Comparison of ENCODE assay signal across 11 cellular contexts in genomic region chr1:218371927-218372672, GRCh38. TPM values are rescaled to one million over a fixed set of nuclear protein-coding genes. Genes with fewer than 3 reads are reported as not detected.
DNase-seq lines count a peak whose midpoint lies in the region; ATAC-seq, FAIRE-seq and TF ChIP-seq lines count a peak whose summit lies in the region.
"Had no signal": no experiment of that assay in that cellular context is flagged by ENCODE, and none has a peak within 500 bp of the region (broad histone marks: within the 10 kb centered on the region; RNA-seq: fewer than 3 reads in every experiment).

No MANE protein-coding gene starts in this region.

- peak; percentile 50 for ATAC-seq in K562
- ATAC-seq: activated CD8-positive, alpha-beta T cell treated with anti-CD3 and anti-CD28 coated beads, Interleukin-2, amount 10 ng/mL, durations not matched to agents 7 days and 5 days had no signal

- H3K4me1 ChIP-seq in KMS-11 (ENCODE audit: low read depth, poor library complexity, severe bottlenecking) (peaks cover 61% of the 10 kb centered on the region), K562 (replicated peaks in 1 of 2; ENCODE audit: control insufficient read depth in 2 of 2, insufficient read depth in 2 of 2, low read length in 2 of 2) (no peaks in the 10 kb centered on the region; a peak in 1 of 5 replicates), hepatocyte (ENCODE audit: insufficient read depth) (peaks cover 27% of the 10 kb centered on the region), skeletal muscle tissue (ENCODE audit: control insufficient read depth in 3 of 3, insufficient read depth in 3 of 3, low read length in 3 of 3) (peaks cover 37 to 53% (median 43%) of the 10 kb centered on the region in 3 donors)

- FAIRE-seq in K562 (lab: Jason Lieb, UNC): no peak
- FAIRE-seq in RCC 7860 (lab: Jason Lieb, UNC): no peak

- no peak for TF ChIP-seq POLR2A in K562 (conservative IDR thresholded peaks at IDR 0.05)

- H3K79me2 ChIP-seq in KMS-11 (ENCODE audit: insufficient read depth, low read depth) (no peaks in the 10 kb centered on the region), K562 (ENCODE audit: control insufficient read depth, insufficient read depth, low read length) (no peaks in the 10 kb centered on the region), hepatocyte (peaks cover 37% of the 10 kb centered on the region)

- intact Hi-C loops in K562 (cut with micrococcal nuclease): no loop called here

- BruUV-seq in K562 (replicated peaks; lab: Mats Ljungman, UMichigan): no TSS peak

- H3K4me2 ChIP-seq in KMS-11: peak overlapping the region; percentile 10; the same call in 1 of the 2 replicates
- H3K4me2 ChIP-seq in K562 (ENCODE audit: insufficient read depth, low read length): no peak overlapping the region
- peak overlapping the region; percentile 2 for H3K4me2 ChIP-seq in hepatocyte

- WGBS in K562 (ENCODE audit: insufficient coverage, low coverage, missing lambda C conversion rate): 10% methylated on average over 8 of the region's 8 CpGs
- 77% methylated on average over 8 of the region's 8 CpGs for WGBS in hepatocyte (ENCODE audit: low lambda C conversion rate, missing lambda C conversion rate)

- peak overlapping the region; percentile 8; the same call in 1 of the 2 replicates for H2AFZ ChIP-seq in KMS-11 (ENCODE audit: low read depth)
- H2AFZ ChIP-seq in K562 (ENCODE audit: low read depth, low read length): no peak overlapping the region; the same call in 1 of the 2 replicates
- no peak overlapping the region for H2AFZ ChIP-seq in hepatocyte

- H3K4me3 ChIP-seq in KMS-11 (IDR thresholded peaks at IDR 0.05; ENCODE audit: insufficient read depth, low read depth, low read length) (peak overlapping the region; percentile 38), K562 (no peak overlapping the region), hepatocyte (no peak overlapping the region), skeletal muscle tissue (ENCODE audit: low read length in 3 of 3) (peak overlapping the region; percentile 32 to 49 (median 42))

- H4K20me1 ChIP-seq in KMS-11 (ENCODE audit: insufficient read depth): no peaks in the 10 kb centered on the region
- no peaks in the 10 kb centered on the region for H4K20me1 ChIP-seq in K562 (replicated peaks; ENCODE audit: control insufficient read depth, insufficient read depth, low read length)
- no peaks in the 10 kb centered on the region for H4K20me1 ChIP-seq in hepatocyte (ENCODE audit: insufficient read depth, poor library complexity, severe bottlenecking)

- H3K9ac ChIP-seq in KMS-11 (no peak overlapping the region), K562 (ENCODE audit: insufficient read depth in 1 of 2, low read depth in 2 of 2, low read length in 2 of 2) (no peak overlapping the region), skeletal muscle tissue (ENCODE audit: low read depth in 1 of 3, low read length in 3 of 3) (peak overlapping the region in 2 of 3 donors; percentile 6 to 61)

- DNase-seq in K562 (ENCODE audit: extremely low read depth in 1 of 4, low spot score in 3 of 4) (no peak), hepatocyte (ENCODE audit: low spot score) (no peak), RCC 7860 (ENCODE audit: low spot score) (no peak), DMS79 (lab: John Stamatoyannopoulos, UW) (no peak)
- no peak for DNase-seq in activated CD8-positive, alpha-beta memory T cell treated with anti-CD3 and anti-CD28 coated beads for 24 hours
- DNase-seq in activated CD4-positive, alpha-beta T cell treated with anti-CD3 and anti-CD28 coated beads, Interleukin-2, amount 50 U/mL, for 48 hours: no peak
- DNase-seq: activated CD8-positive, alpha-beta T cell treated with anti-CD3 and anti-CD28 coated beads, Interleukin-2, amount 10 ng/mL, durations not matched to agents 7 days and 5 days; effector memory CD4-positive, alpha-beta T cell; naive B cell had no signal

- no peak for TF ChIP-seq RAD21 in K562 (CRISPR knock-in tag; conservative IDR thresholded peaks at IDR 0.05 in 1 of 2, IDR thresholded peaks at IDR 0.05 in 1 of 2)

- no peaks in the 10 kb centered on the region for H3K9me1 ChIP-seq in K562 (ENCODE audit: control insufficient read depth, insufficient read depth, low read length)

- H3K27me3 ChIP-seq in KMS-11 (ENCODE audit: insufficient read depth, low read depth) (no peaks in the 10 kb centered on the region), K562 (ENCODE audit: control insufficient read depth in 2 of 2, insufficient read depth in 2 of 2, low read length in 2 of 2) (0 out of 5 replicates have a peak, but pooled peaks cover 0 to 3% of the 10 kb centered on the region in 2 experiments), hepatocyte (no peaks in the 10 kb centered on the region), skeletal muscle tissue (ENCODE audit: control insufficient read depth in 3 of 3, insufficient read depth in 3 of 3, low read length in 3 of 3) (no peaks in the 10 kb centered on the region)

- POLR2A ChIA-PET in K562 (lab: Yijun Ruan, JAX): interaction anchor here (0.7 to 1.2 kb wide), 2 partner anchors 13 to 141 kb away, joined by 3 to 4 read pairs; no protein-coding TSS in a partner anchor

- TF ChIP-seq CTCF in KMS-11 (conservative IDR thresholded peaks at IDR 0.05; ENCODE audit: low read depth, low read length) (no peak), K562 (IDR thresholded peaks at IDR 0.05 in 2 of 3, conservative IDR thresholded peaks at IDR 0.05 in 1 of 3; ENCODE audit: insufficient read depth in 2 of 3, low read depth in 1 of 3, low read length in 3 of 3) (no peak), hepatocyte (IDR thresholded peaks at IDR 0.05; ENCODE audit: poor library complexity) (no peak)

- no peaks in the 10 kb centered on the region for H3K9me2 ChIP-seq in hepatocyte (replicated peaks; ENCODE audit: insufficient read depth)

- H3K9me3 ChIP-seq in K562 (replicated peaks; ENCODE audit: control insufficient read depth, insufficient read depth, low read depth, low read length) (no peaks in the 10 kb centered on the region), hepatocyte (ENCODE audit: low read depth) (no peaks in the 10 kb centered on the region), skeletal muscle tissue (ENCODE audit: control insufficient read depth in 3 of 3, low read length in 3 of 3) (no peaks in the 10 kb centered on the region)

- peak overlapping the region; percentile 5; the same call in 1 of the 2 replicates for H3K27ac ChIP-seq in KMS-11
- no peak overlapping the region for H3K27ac ChIP-seq in K562 (ENCODE audit: extremely low read depth, low read depth, low read length)
- peak overlapping the region; percentile 2 for H3K27ac ChIP-seq in hepatocyte
- H3K27ac ChIP-seq in skeletal muscle tissue (ENCODE audit: low read depth, low read length): peak overlapping the region; percentile 88

- TF ChIP-seq EP300 in K562 (IDR thresholded peaks at IDR 0.05; ENCODE audit: low read length): no peak

- in situ Hi-C loops in K562 (cut with MboI): no loop called here

- CTCF ChIA-PET in K562 (lab: Yijun Ruan, JAX; ENCODE audit: low intra/inter-chr PET ratio): no interaction called here

- no peaks in the 10 kb centered on the region for H3K36me3 ChIP-seq in KMS-11 (ENCODE audit: insufficient read depth)
- no peaks in the 10 kb centered on the region for H3K36me3 ChIP-seq in K562 (ENCODE audit: control insufficient read depth, insufficient read depth, low read length)
- no peaks in the 10 kb centered on the region for H3K36me3 ChIP-seq in hepatocyte (replicated peaks; ENCODE audit: insufficient read depth, low read depth)
- no peaks in the 10 kb centered on the region for H3K36me3 ChIP-seq in skeletal muscle tissue (ENCODE audit: control insufficient read depth in 3 of 3, insufficient read depth in 3 of 3, low read length in 3 of 3)

TF ChIP-seq in K562, 482 proteins besides CTCF, POLR2A, EP300 and RAD21 (continues in another document):
- TF ChIP-seq CEBPG (CRISPR knock-in tag; IDR thresholded peaks at IDR 0.05) (no peak; the same call in 1 of the 2 replicates), CEBPG (tag; conservative IDR thresholded peaks at IDR 0.05 in 1 of 2, IDR thresholded peaks at IDR 0.05 in 1 of 2) (peak; percentile 12 to 35; a peak in 2 of 4 replicates)
- TF ChIP-seq, protein P1, sequence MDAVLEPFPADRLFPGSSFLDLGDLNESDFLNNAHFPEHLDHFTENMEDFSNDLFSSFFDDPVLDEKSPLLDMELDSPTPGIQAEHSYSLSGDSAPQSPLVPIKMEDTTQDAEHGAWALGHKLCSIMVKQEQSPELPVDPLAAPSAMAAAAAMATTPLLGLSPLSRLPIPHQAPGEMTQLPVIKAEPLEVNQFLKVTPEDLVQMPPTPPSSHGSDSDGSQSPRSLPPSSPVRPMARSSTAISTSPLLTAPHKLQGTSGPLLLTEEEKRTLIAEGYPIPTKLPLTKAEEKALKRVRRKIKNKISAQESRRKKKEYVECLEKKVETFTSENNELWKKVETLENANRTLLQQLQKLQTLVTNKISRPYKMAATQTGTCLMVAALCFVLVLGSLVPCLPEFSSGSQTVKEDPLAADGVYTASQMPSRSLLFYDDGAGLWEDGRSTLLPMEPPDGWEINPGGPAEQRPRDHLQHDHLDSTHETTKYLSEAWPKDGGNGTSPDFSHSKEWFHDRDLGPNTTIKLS (IDR thresholded peaks at IDR 0.05; ENCODE audit: borderline replicate concordance, low read depth): no peak

RNA-seq across cellular contexts. Expression of gene TGFB2, which starts 27.0 kb away (rescaled TPM):
- 0.09 TPM in 1 of 2 replicates, not detected in the other for total RNA-seq in K562 (2011; cell fraction: chromatin; rRNA removed; ENCODE audit: low replicate concordance)
- total RNA-seq in K562 (2011; cell fraction: nucleolus; rRNA removed): not detected in 2 replicates
- total RNA-seq in K562 (2011; cell fraction: nucleoplasm; rRNA removed): 0.99 TPM in 1 of 2 replicates, not detected in the other
- total RNA-seq in K562 (2014; rRNA removed) (0.04 and 0.41 TPM in 2 replicates), K562 (2014; rRNA removed; fragmentation: Illumina TruSeq; extraction: Trizol) (0.11 TPM in 1 of 2 replicates, not detected in the other), K562 (2015; rRNA removed; fragmentation: Illumina TruSeq; extraction: Trizol) (0.04 and 0.14 TPM in 2 replicates), K562 (2021) (0.04 and 0.11 TPM in 2 replicates), hepatocyte (15.0 and 17.1 TPM in 2 replicates), skeletal muscle tissue (50.6 TPM)
- polyA plus RNA-seq in K562 (2011; rRNA removed) (0.03 and 0.14 TPM in 2 replicates), K562 (2014; fragmentation: Illumina TruSeq; extraction: Trizol) (0.04 TPM in 1 of 2 replicates, not detected in the other), K562 (2014; fragmentation: Nextera tagmentation; extraction: Ambion mirVana) (not detected), K562 (2014; rRNA removed) (not detected in 2 replicates), hepatocyte (6.7 and 13.6 TPM in 2 replicates)
- 0.01 TPM in 1 of 2 replicates, not detected in the other for polyA plus RNA-seq in K562 (2011; cell fraction: cytosol; rRNA removed)
- polyA plus RNA-seq in K562 (2011; cell fraction: nucleus; rRNA removed): 0.20 and 0.36 TPM in 2 replicates
- 0.07 and 0.17 TPM in 2 replicates for polyA plus RNA-seq in K562 (2012)
- 0.14 TPM in 1 of 2 replicates, not detected in the other for polyA minus RNA-seq in K562 (2011; rRNA and poly(A)+ RNA removed)
- polyA minus RNA-seq in K562 (2011; cell fraction: cytosol; rRNA and poly(A)+ RNA removed): not detected in 2 replicates
- polyA minus RNA-seq in K562 (2011; cell fraction: nucleus; rRNA and poly(A)+ RNA removed): 0.13 and 0.22 TPM in 2 replicates
- total RNA-seq: activated CD8-positive, alpha-beta T cell treated with anti-CD3 and anti-CD28 coated beads, Interleukin-2, amount 10 ng/mL, durations not matched to agents 7 days and 5 days had no signal

Comparison
In these comparisons a context has a peak if more than half of its experiments do, and no peak if none do; other contexts are left out.
1. H3K4me3 ChIP-seq: peak in KMS-11 (single experiment) and skeletal muscle tissue (3 of 3); none in K562 (single experiment) and hepatocyte (single experiment).
2. H3K9ac ChIP-seq: peak in skeletal muscle tissue (2 of 3); none in KMS-11 (single experiment) and K562 (0 of 2).